In the genomic region with DNA sequence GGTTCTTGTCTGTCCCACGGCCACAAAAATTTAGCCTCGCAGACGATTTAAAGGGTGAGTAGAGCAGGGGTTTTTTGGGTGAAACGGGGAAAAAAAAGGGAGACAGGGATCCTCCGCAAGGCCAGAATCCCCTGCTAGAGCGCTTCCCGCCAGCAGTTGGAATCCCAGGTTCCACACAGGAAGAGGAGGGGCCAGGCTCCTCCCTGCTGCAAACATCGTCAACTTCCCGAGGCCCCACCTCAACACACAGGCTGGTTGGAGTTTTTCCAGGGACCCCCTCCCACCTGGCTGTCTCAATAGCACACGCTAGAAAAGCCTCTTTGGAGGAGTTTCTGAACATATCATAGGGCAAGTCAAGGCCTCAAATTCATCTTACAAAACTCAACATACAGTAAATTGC, we compare ENCODE assay signal across 29 cellular contexts.
"Had no signal": no experiment of that assay in that cellular context is flagged by ENCODE, and none has a peak within 500 bp of the region (broad histone marks: within the 10 kb centered on the region; RNA-seq: fewer than 3 reads in every experiment).

No MANE protein-coding gene starts in this region.

- H3K27me3 ChIP-seq: brain microvascular endothelial cell had no signal

- H3K27me3 Mint-ChIP-seq: activated CD4-positive, alpha-beta T cell treated with anti-CD3 and anti-CD28 coated beads, Interleukin-2, amount 10 ng/mL, durations not matched to agents 24 days and 14 days; activated CD8-positive, alpha-beta T cell treated with anti-CD3 and anti-CD28 coated beads for 36 hours; activated naive CD8-positive, alpha-beta T cell treated with anti-CD3 and anti-CD28 coated beads for 36 hours; activated T-helper 17 cell treated with anti-CD3 and anti-CD28 coated beads, Interleukin-2, amount 50 U/mL, for 72 hours had no signal

- H3K4me3 Mint-ChIP-seq: activated CD4-positive, alpha-beta T cell treated with anti-CD3 and anti-CD28 coated beads, Interleukin-2, amount 10 ng/mL, durations not matched to agents 24 days and 14 days; activated CD8-positive, alpha-beta T cell treated with anti-CD3 and anti-CD28 coated beads for 36 hours; activated naive CD8-positive, alpha-beta T cell treated with anti-CD3 and anti-CD28 coated beads for 36 hours; activated T-cell treated with anti-CD3 and anti-CD28 coated beads, Interleukin-2, amount 50 U/mL, for 72 hours; activated T-helper 17 cell treated with anti-CD3 and anti-CD28 coated beads, Interleukin-2, amount 50 U/mL, for 72 hours had no signal

- H3K4me2 ChIP-seq: PC-9 had no signal

- H3K36me3 ChIP-seq: brain microvascular endothelial cell, WERI-Rb-1 had no signal

- H2AFZ ChIP-seq: PC-9 had no signal

- H3K4me3 ChIP-seq: PC-9 had no signal

- H3K4me1 Mint-ChIP-seq: activated CD4-positive, alpha-beta T cell treated with anti-CD3 and anti-CD28 coated beads, Interleukin-2, amount 10 ng/mL, durations not matched to agents 24 days and 14 days; activated naive CD8-positive, alpha-beta T cell treated with anti-CD3 and anti-CD28 coated beads for 36 hours; activated T-helper 17 cell treated with anti-CD3 and anti-CD28 coated beads, Interleukin-2, amount 50 U/mL, for 72 hours had no signal

- H3K27ac Mint-ChIP-seq: activated CD4-positive, alpha-beta T cell treated with anti-CD3 and anti-CD28 coated beads, Interleukin-2, amount 10 ng/mL, durations not matched to agents 24 days and 14 days; activated CD8-positive, alpha-beta T cell treated with anti-CD3 and anti-CD28 coated beads for 36 hours; activated naive CD8-positive, alpha-beta T cell treated with anti-CD3 and anti-CD28 coated beads for 36 hours; activated T-cell treated with anti-CD3 and anti-CD28 coated beads, Interleukin-2, amount 50 U/mL, for 72 hours; activated T-helper 17 cell treated with anti-CD3 and anti-CD28 coated beads, Interleukin-2, amount 50 U/mL, for 72 hours had no signal

- DNase-seq: activated CD4-positive, alpha-beta T cell treated with anti-CD3 and anti-CD28 coated beads, Interleukin-2, amount 10 ng/mL, durations not matched to agents 24 days and 14 days; activated CD4-positive, alpha-beta T cell treated with anti-CD3 and anti-CD28 coated beads, Interleukin-2, amount 50 U/mL, for 4 hours; activated CD8-positive, alpha-beta T cell treated with anti-CD3 and anti-CD28 coated beads for 36 hours; activated effector memory CD4-positive, alpha-beta T cell treated with anti-CD3 and anti-CD28 coated beads, Interleukin-2, amount 50 U/mL, for 16 hours; activated naive CD4-positive, alpha-beta T cell; activated naive CD4-positive, alpha-beta T cell treated with anti-CD3 and anti-CD28 coated beads, Interleukin-2, amount 50 U/mL, for 16 hours; activated naive CD8-positive, alpha-beta T cell treated with anti-CD3 and anti-CD28 coated beads for 36 hours; activated T-cell treated with anti-CD3 and anti-CD28 coated beads, Interleukin-2, amount 50 U/mL, for 1 hour; activated T-cell treated with anti-CD3 and anti-CD28 coated beads, Interleukin-2, amount 50 U/mL, for 72 hours; amniotic stem cell; aorta; brain microvascular endothelial cell; central memory CD4-positive, alpha-beta T cell; NCI-H1105 treated with DMSO at 0.1 percent for 48 hours; NCI-H1436; NCI-H1694; NCI-H1930; NCI-H2081 treated with DMSO at 0.1 percent for 48 hours; NCI-H226; NCI-H524 treated with DMSO at 0.1 percent for 48 hours; PC-9; SIG-M5; SW 1271; T-helper 1 cell; T-helper 2 cell; T-helper 9 cell; WERI-Rb-1 had no signal

- H3K27ac ChIP-seq: brain microvascular endothelial cell, PC-9, RWPE1, WERI-Rb-1 had no signal
